23 cellular contexts compared by ENCODE assay signal in genomic region chr4:175456131-175456530, GRCh38.
"Had no signal": no experiment of that assay in that cellular context is flagged by ENCODE, and none has a peak within 500 bp of the region (broad histone marks: within the 10 kb centered on the region; RNA-seq: fewer than 3 reads in every experiment).

No MANE protein-coding gene starts in this region.

- H3K36me3 ChIP-seq: brain microvascular endothelial cell, esophagus squamous epithelium, sigmoid colon, spleen, tibial artery, uterus had no signal

- H3K4me1 Mint-ChIP-seq: activated CD4-positive, alpha-beta T cell treated with anti-CD3 and anti-CD28 coated beads, Interleukin-2, amount 10 ng/mL, durations not matched to agents 24 days and 14 days; nephron; T-cell had no signal

- H3K4me1 ChIP-seq: esophagus squamous epithelium, parathyroid adenoma, sigmoid colon, spleen, tibial artery, uterus had no signal

- H3K27me3 Mint-ChIP-seq: activated CD4-positive, alpha-beta T cell treated with anti-CD3 and anti-CD28 coated beads, Interleukin-2, amount 10 ng/mL, durations not matched to agents 24 days and 14 days; activated T-cell treated with anti-CD3 and anti-CD28 coated beads, Interleukin-2, amount 50 U/mL, for 24 hours; T-cell had no signal

- H3K27ac ChIP-seq: brain microvascular endothelial cell, esophagus squamous epithelium, parathyroid adenoma, sigmoid colon, spleen, tibial artery, uterus had no signal

- H3K27me3 ChIP-seq: brain microvascular endothelial cell, esophagus squamous epithelium, sigmoid colon, spleen, tibial artery, uterus had no signal

- DNase-seq: activated CD4-positive, alpha-beta T cell treated with anti-CD3 and anti-CD28 coated beads, Interleukin-2, amount 10 ng/mL, durations not matched to agents 24 days and 14 days; activated CD8-positive, alpha-beta T cell treated with anti-CD3 and anti-CD28 coated beads, Interleukin-2, amount 10 ng/mL, durations not matched to agents 7 days and 5 days; activated naive CD4-positive, alpha-beta T cell treated with anti-CD3 and anti-CD28 coated beads for 36 hours; activated T-cell treated with anti-CD3 and anti-CD28 coated beads, Interleukin-2, amount 50 U/mL, for 24 hours; anterior cingulate cortex; brain microvascular endothelial cell; effector CD4-positive, alpha-beta T cell; esophagus squamous epithelium; glutamatergic neuron; hippocampal formation; islet precursor cell; sigmoid colon; spleen; stimulated activated naive CD4-positive, alpha-beta T cell treated with Interleukin-2 at 50 U/mL for 16 hours; T-cell; T-helper 9 cell; tibial artery; uterus had no signal

- H3K36me3 Mint-ChIP-seq: mesothelial cell of epicardium, T-cell had no signal

- ATAC-seq: activated CD8-positive, alpha-beta T cell treated with anti-CD3 and anti-CD28 coated beads, Interleukin-2, amount 10 ng/mL, durations not matched to agents 7 days and 5 days; left lobe of liver; T-cell had no signal

- H3K4me3 ChIP-seq: esophagus squamous epithelium, lung, sigmoid colon, spleen, tibial artery, uterus had no signal

- H3K27ac Mint-ChIP-seq: activated CD4-positive, alpha-beta T cell treated with anti-CD3 and anti-CD28 coated beads, Interleukin-2, amount 10 ng/mL, durations not matched to agents 24 days and 14 days; activated CD8-positive, alpha-beta T cell treated with anti-CD3 and anti-CD28 coated beads, Interleukin-2, amount 10 ng/mL, durations not matched to agents 7 days and 5 days; activated naive CD4-positive, alpha-beta T cell treated with anti-CD3 and anti-CD28 coated beads for 36 hours; activated T-cell treated with anti-CD3 and anti-CD28 coated beads, Interleukin-2, amount 50 U/mL, for 24 hours; mesothelial cell of epicardium; nephron; T-cell had no signal

- H3K9me3 ChIP-seq: uterus had no signal

- H3K9ac ChIP-seq: parathyroid adenoma had no signal

- H3K9me3 Mint-ChIP-seq: activated CD4-positive, alpha-beta T cell treated with anti-CD3 and anti-CD28 coated beads, Interleukin-2, amount 10 ng/mL, durations not matched to agents 24 days and 14 days; activated naive CD4-positive, alpha-beta T cell treated with anti-CD3 and anti-CD28 coated beads for 36 hours; activated T-cell treated with anti-CD3 and anti-CD28 coated beads, Interleukin-2, amount 50 U/mL, for 24 hours had no signal

- H3K79me2 ChIP-seq: parathyroid adenoma had no signal

- H2AFZ ChIP-seq: parathyroid adenoma had no signal

- H3K4me3 Mint-ChIP-seq: activated CD4-positive, alpha-beta T cell treated with anti-CD3 and anti-CD28 coated beads, Interleukin-2, amount 10 ng/mL, durations not matched to agents 24 days and 14 days; activated CD8-positive, alpha-beta T cell treated with anti-CD3 and anti-CD28 coated beads, Interleukin-2, amount 10 ng/mL, durations not matched to agents 7 days and 5 days; activated naive CD4-positive, alpha-beta T cell treated with anti-CD3 and anti-CD28 coated beads for 36 hours; activated T-cell treated with anti-CD3 and anti-CD28 coated beads, Interleukin-2, amount 50 U/mL, for 24 hours; mesothelial cell of epicardium; nephron; T-cell had no signal
